Comparison of ENCODE assay signal across 1 cellular context in genomic region chr1:8356256-8357209, GRCh38.
TF ChIP-seq lines count a peak whose summit lies in the region.

No MANE protein-coding gene starts in this region.

TF ChIP-seq in IMR-90, 13 proteins besides CTCF, POLR2A, EP300 and RAD21:
- no peak for TF ChIP-seq NFE2L2 (IDR thresholded peaks at IDR 0.05; ENCODE audit: low read depth, low read length)
- no peak for TF ChIP-seq RCOR1 (IDR thresholded peaks at IDR 0.05; ENCODE audit: insufficient replicate concordance, low read length)
- no peak for TF ChIP-seq CHD1 (IDR thresholded peaks at IDR 0.05; ENCODE audit: low read depth, low read length)
- no peak for TF ChIP-seq ELK1 (IDR thresholded peaks at IDR 0.05; ENCODE audit: borderline replicate concordance, low read depth, low read length)
- no peak for TF ChIP-seq SMC3 (IDR thresholded peaks at IDR 0.05; ENCODE audit: low read depth, low read length)
- TF ChIP-seq CEBPB (IDR thresholded peaks at IDR 0.05; ENCODE audit: low read depth, low read length): no peak
- TF ChIP-seq MXI1 (IDR thresholded peaks at IDR 0.05; ENCODE audit: borderline replicate concordance, low read depth, low read length): no peak
- no peak for TF ChIP-seq RFX5 (IDR thresholded peaks at IDR 0.05; ENCODE audit: low read depth, low read length)
- TF ChIP-seq BHLHE40 (IDR thresholded peaks at IDR 0.05; ENCODE audit: low read depth, low read length): no peak
- no peak for TF ChIP-seq USF2 (IDR thresholded peaks at IDR 0.05; ENCODE audit: low read depth, low read length)
- no peak for TF ChIP-seq MAFK (IDR thresholded peaks at IDR 0.05; ENCODE audit: low read depth, low read length)
- no peak for TF ChIP-seq FOS (IDR thresholded peaks at IDR 0.05; ENCODE audit: low read depth, low read length)
